ENCODE assay signal across 22 cellular contexts in the genomic region with DNA sequence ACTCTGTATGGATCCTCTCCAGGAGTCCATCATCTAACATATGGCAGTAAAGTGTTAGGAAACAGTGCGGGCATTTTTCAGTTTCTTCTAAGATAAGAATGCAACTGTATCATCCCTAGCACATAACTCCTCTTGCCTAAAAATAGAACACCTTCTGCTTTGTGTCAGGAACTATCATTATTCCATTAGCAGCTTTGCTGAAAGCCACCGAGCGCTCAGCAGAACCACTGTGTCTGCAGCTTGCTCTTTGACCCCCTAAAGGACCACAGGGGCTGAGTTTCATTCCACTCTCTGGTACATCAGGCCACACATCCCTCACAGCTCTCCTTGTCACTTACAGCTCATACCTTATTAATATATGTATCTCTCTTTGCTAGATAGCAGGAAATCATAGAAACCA.
DNase-seq lines count a peak whose midpoint lies in the region; ATAC-seq, FAIRE-seq and TF ChIP-seq lines count a peak whose summit lies in the region.
"Had no signal": no experiment of that assay in that cellular context is flagged by ENCODE, and none has a peak within 500 bp of the region (broad histone marks: within the 10 kb centered on the region; RNA-seq: fewer than 3 reads in every experiment).

No MANE protein-coding gene starts in this region.

- DNase-seq in heart left ventricle, result peak in 2 of 5 donors; percentile 22 to 23
- DNase-seq in left ventricle myocardium inferior, result no peak
- DNase-seq in astrocyte (ENCODE audit: low read depth), result no peak
- peak; percentile 64 for DNase-seq in mesenchymal stem cell
- DNase-seq in NCI-H2107 (lab: John Stamatoyannopoulos, UW), result no peak
- DNase-seq in SK-N-SH, result no peak
- DNase-seq in endodermal cell, result no peak
- DNase-seq: ACHN; BE2C; C1 segment of cervical spinal cord; CD4-positive, CD25-positive, alpha-beta regulatory T cell; CD8-positive, alpha-beta memory T cell; COR-L47; GDM1; H7; HFFc6 had no signal

- H3K79me1 ChIP-seq in mesenchymal stem cell (replicated peaks; ENCODE audit: low read length, poor library complexity, severe bottlenecking), result no peaks in the 10 kb centered on the region

- no peak for TF ChIP-seq RAD21 in SK-N-SH (IDR thresholded peaks at IDR 0.05; ENCODE audit: low read length)

- no peak overlapping the region for H3K23ac ChIP-seq in mesenchymal stem cell (ENCODE audit: low read length in 2 of 2)

- no peak overlapping the region for H3K9ac ChIP-seq in astrocyte (ENCODE audit: low read length)
- H3K9ac ChIP-seq in mesenchymal stem cell (ENCODE audit: low read length), result no peak overlapping the region
- no peak overlapping the region for H3K9ac ChIP-seq in SK-N-SH
- no peak overlapping the region for H3K9ac ChIP-seq in endodermal cell (ENCODE audit: extremely low read depth, low read length, poor library complexity, severe bottlenecking)

- no peak overlapping the region for H2BK12ac ChIP-seq in mesenchymal stem cell (ENCODE audit: low read length in 2 of 2)

- peaks cover 2% of the 10 kb centered on the region for H3K9me3 Mint-ChIP-seq in astrocyte (ENCODE audit: unreplicated experiment)
- H3K9me3 Mint-ChIP-seq in endodermal cell, result no peaks in the 10 kb centered on the region
- H3K9me3 Mint-ChIP-seq: GM23338 had no signal

- H3K14ac ChIP-seq in mesenchymal stem cell (ENCODE audit: low read length in 2 of 2), result no peak overlapping the region

- H2AFZ ChIP-seq in astrocyte (ENCODE audit: low read depth, low read length) (no peak overlapping the region), mesenchymal stem cell (ENCODE audit: low read depth, low read length) (no peak overlapping the region), SK-N-SH (ENCODE audit: low read depth) (no peak overlapping the region)
- H2AFZ ChIP-seq: GM23338 had no signal

- H3K27me3 ChIP-seq in heart left ventricle, result no peaks in the 10 kb centered on the region
- H3K27me3 ChIP-seq in left ventricle myocardium inferior (ENCODE audit: low read depth), result no peaks in the 10 kb centered on the region
- no peaks in the 10 kb centered on the region for H3K27me3 ChIP-seq in astrocyte (ENCODE audit: insufficient read depth, low read length)
- no peaks in the 10 kb centered on the region for H3K27me3 ChIP-seq in mesenchymal stem cell (ENCODE audit: control insufficient read depth in 1 of 2, insufficient read depth in 1 of 2, low read length in 2 of 2)
- no peaks in the 10 kb centered on the region for H3K27me3 ChIP-seq in SK-N-SH (ENCODE audit: insufficient read depth)
- H3K27me3 ChIP-seq in endodermal cell (ENCODE audit: control insufficient read depth, insufficient read depth, low read length, poor library complexity, severe bottlenecking), result no peaks in the 10 kb centered on the region
- H3K27me3 ChIP-seq: BE2C had no signal

- intact Hi-C loops in heart left ventricle (cut with DNase I), result no loop called here
- intact Hi-C loops in left ventricle myocardium inferior (cut with micrococcal nuclease), result no loop called here

- H3K4me3 ChIP-seq in heart left ventricle (no peak overlapping the region), left ventricle myocardium inferior (no peak overlapping the region), astrocyte (ENCODE audit: insufficient read depth, low read depth, low read length) (no peak overlapping the region), mesenchymal stem cell (ENCODE audit: insufficient read depth in 1 of 2, low read depth in 1 of 2, low read length in 2 of 2) (no peak overlapping the region), SK-N-SH (ENCODE audit: low read depth in 2 of 2, low read length in 1 of 2) (no peak overlapping the region), endodermal cell (ENCODE audit: low read length) (no peak overlapping the region)
- H3K4me3 ChIP-seq: GM23338 had no signal

- ATAC-seq in heart left ventricle, result peak in 3 of 4 donors; percentile 56 to 75 (median 65)
- ATAC-seq: GM23338, HCT116 had no signal

- H3K18ac ChIP-seq in mesenchymal stem cell (ENCODE audit: low read depth in 1 of 2, low read length in 2 of 2), result no peak overlapping the region

- H3K4me1 ChIP-seq in heart left ventricle (peaks cover 0 to 10% (median 0%) of the 10 kb centered on the region in 12 donors), left ventricle myocardium inferior (peaks cover 6% of the 10 kb centered on the region), astrocyte (ENCODE audit: insufficient read depth, low read length) (no peaks in the 10 kb centered on the region), mesenchymal stem cell (ENCODE audit: control insufficient read depth, insufficient read depth, low read depth, low read length) (no peaks in the 10 kb centered on the region), SK-N-SH (ENCODE audit: control insufficient read depth in 1 of 2, insufficient read depth in 2 of 2, low read depth in 1 of 2, low read length in 1 of 2) (no peaks in the 10 kb centered on the region), endodermal cell (ENCODE audit: control insufficient read depth, insufficient read depth, low read length) (no peaks in the 10 kb centered on the region)
- H3K4me1 ChIP-seq: BE2C had no signal

- no peak overlapping the region for H2AK5ac ChIP-seq in mesenchymal stem cell (ENCODE audit: low read length, severe bottlenecking)

- no peak overlapping the region for H3K4me3 Mint-ChIP-seq in astrocyte (ENCODE audit: unreplicated experiment)
- no peak overlapping the region for H3K4me3 Mint-ChIP-seq in endodermal cell
- H3K4me3 Mint-ChIP-seq: CD4-positive, CD25-positive, alpha-beta regulatory T cell; CD8-positive, alpha-beta memory T cell; GM23338; HFFc6 had no signal

- H3K79me2 ChIP-seq in astrocyte (ENCODE audit: insufficient read depth, low read length), result no peaks in the 10 kb centered on the region
- no peaks in the 10 kb centered on the region for H3K79me2 ChIP-seq in SK-N-SH (ENCODE audit: insufficient read depth)

- POLR2A ChIA-PET in SK-N-SH (lab: Yijun Ruan, JAX), result no interaction called here

- H3K36me3 Mint-ChIP-seq in astrocyte (ENCODE audit: low read depth, unreplicated experiment) (no peaks in the 10 kb centered on the region), endodermal cell (ENCODE audit: low read depth) (no peaks in the 10 kb centered on the region)
- H3K36me3 Mint-ChIP-seq: CD4-positive, CD25-positive, alpha-beta regulatory T cell; CD8-positive, alpha-beta memory T cell had no signal

- no peak overlapping the region for H2BK15ac ChIP-seq in mesenchymal stem cell (ENCODE audit: low read depth, poor library complexity, severe bottlenecking)

- H3K36me3 ChIP-seq in heart left ventricle, result no peaks in the 10 kb centered on the region
- no peaks in the 10 kb centered on the region for H3K36me3 ChIP-seq in left ventricle myocardium inferior
- no peaks in the 10 kb centered on the region for H3K36me3 ChIP-seq in astrocyte (ENCODE audit: insufficient read depth, low read length)
- H3K36me3 ChIP-seq in mesenchymal stem cell (ENCODE audit: control insufficient read depth in 1 of 2, insufficient read depth in 2 of 2, low read depth in 1 of 2, low read length in 2 of 2), result no peaks in the 10 kb centered on the region
- no peaks in the 10 kb centered on the region for H3K36me3 ChIP-seq in SK-N-SH (replicated peaks in 1 of 2; ENCODE audit: control insufficient read depth in 1 of 2, insufficient read depth in 2 of 2, low read length in 1 of 2)
- no peaks in the 10 kb centered on the region for H3K36me3 ChIP-seq in endodermal cell (ENCODE audit: control insufficient read depth, insufficient read depth, low read length)
- H3K36me3 ChIP-seq: BE2C had no signal

- H3K4me1 Mint-ChIP-seq in astrocyte (ENCODE audit: low read depth, unreplicated experiment) (peaks cover 3% of the 10 kb centered on the region), endodermal cell (no peaks in the 10 kb centered on the region)
- H3K4me1 Mint-ChIP-seq: CD4-positive, CD25-positive, alpha-beta regulatory T cell; CD8-positive, alpha-beta memory T cell; GM23338 had no signal

- H3K4me2 ChIP-seq in astrocyte (ENCODE audit: low read length), result no peak overlapping the region
- no peak overlapping the region for H3K4me2 ChIP-seq in mesenchymal stem cell (ENCODE audit: low read length, poor library complexity, severe bottlenecking)
- H3K4me2 ChIP-seq in SK-N-SH, result no peak overlapping the region
- H3K4me2 ChIP-seq: GM23338 had no signal

- H3K27ac Mint-ChIP-seq in astrocyte (ENCODE audit: unreplicated experiment) (peak overlapping the region; percentile 8), endodermal cell (no peak overlapping the region)
- H3K27ac Mint-ChIP-seq: CD4-positive, CD25-positive, alpha-beta regulatory T cell; CD8-positive, alpha-beta memory T cell; GM23338; HFFc6 had no signal

- FAIRE-seq in astrocyte (lab: Jason Lieb, UNC), result no peak
- FAIRE-seq: A204.1, GM12892, GM18507 had no signal

- no peak overlapping the region for H2BK120ac ChIP-seq in mesenchymal stem cell (ENCODE audit: low read depth, low read length)

- WGBS in heart left ventricle, 4 donors, result 20 to 30% (median 24%) methylated on average over 3 of the region's 3 CpGs
- WGBS in mesenchymal stem cell, result 16% methylated on average over 3 of the region's 3 CpGs
- WGBS in SK-N-SH (ENCODE audit: low lambda C conversion rate), result 5% methylated on average over 3 of the region's 3 CpGs
- 96 to 98% methylated on average over 3 of the region's 3 CpGs for WGBS in endodermal cell (ENCODE audit: insufficient coverage in 1 of 2, insufficient read length in 1 of 2), 2 experiments

- peak overlapping the region in 3 of 12 donors; percentile 15 to 19 (median 16) for H3K27ac ChIP-seq in heart left ventricle
- no peak overlapping the region for H3K27ac ChIP-seq in left ventricle myocardium inferior (replicated peaks)
- no peak overlapping the region for H3K27ac ChIP-seq in astrocyte (ENCODE audit: low read depth, low read length)
- H3K27ac ChIP-seq in mesenchymal stem cell (ENCODE audit: low read length, poor library complexity, severe bottlenecking), result no peak overlapping the region
- no peak overlapping the region for H3K27ac ChIP-seq in SK-N-SH (ENCODE audit: low read depth in 2 of 2, low read length in 1 of 2)
- no peak overlapping the region for H3K27ac ChIP-seq in endodermal cell (ENCODE audit: low read depth, low read length)
- H3K27ac ChIP-seq: HL-60 had no signal

- H3K9me3 ChIP-seq in heart left ventricle (peaks cover 0 to 4% (median 0%) of the 10 kb centered on the region in 12 donors), left ventricle myocardium inferior (replicated peaks) (peaks cover 5% of the 10 kb centered on the region), astrocyte (ENCODE audit: insufficient read depth, low read depth, low read length) (no peaks in the 10 kb centered on the region), mesenchymal stem cell (ENCODE audit: control insufficient read depth, low read length) (no peaks in the 10 kb centered on the region), SK-N-SH (no peaks in the 10 kb centered on the region), endodermal cell (ENCODE audit: control insufficient read depth, low read length) (no peaks in the 10 kb centered on the region)
- H3K9me3 ChIP-seq: BE2C had no signal

- no peak overlapping the region for H4K8ac ChIP-seq in mesenchymal stem cell (ENCODE audit: low read length)

- H4K20me1 ChIP-seq in astrocyte (ENCODE audit: insufficient read depth, low read length) (no peaks in the 10 kb centered on the region), SK-N-SH (ENCODE audit: insufficient read depth) (no peaks in the 10 kb centered on the region)

- 0 out of 2 replicates have a peak, but pooled peaks cover 3% of the 10 kb centered on the region for H3K9me2 ChIP-seq in SK-N-SH

- no peak overlapping the region for H2BK5ac ChIP-seq in mesenchymal stem cell (ENCODE audit: low read depth, low read length, poor library complexity, severe bottlenecking)

- no peak overlapping the region for H3K4ac ChIP-seq in mesenchymal stem cell (ENCODE audit: low read depth in 1 of 2, low read length in 2 of 2)

- TF ChIP-seq POLR2A in heart left ventricle (IDR thresholded peaks at IDR 0.05), result no peak

- CTCF ChIA-PET in SK-N-SH (lab: Yijun Ruan, JAX), result no interaction called here

- no peak for TF ChIP-seq EP300 in SK-N-SH (IDR thresholded peaks at IDR 0.05; ENCODE audit: borderline replicate concordance in 1 of 2, low read depth in 1 of 2, low read length in 1 of 2)

- H4K91ac ChIP-seq in mesenchymal stem cell (ENCODE audit: low read length), result no peak overlapping the region

- no peaks in the 10 kb centered on the region for H3F3A ChIP-seq in SK-N-SH (replicated peaks; ENCODE audit: insufficient read depth)

- no peaks in the 10 kb centered on the region for H3K27me3 Mint-ChIP-seq in astrocyte (ENCODE audit: low read depth, unreplicated experiment)
- no peaks in the 10 kb centered on the region for H3K27me3 Mint-ChIP-seq in endodermal cell (ENCODE audit: insufficient read depth)
- H3K27me3 Mint-ChIP-seq: CD4-positive, CD25-positive, alpha-beta regulatory T cell had no signal

- TF ChIP-seq CTCF in heart left ventricle (IDR thresholded peaks at IDR 0.05) (no peak), left ventricle myocardium inferior (IDR thresholded peaks at IDR 0.05; ENCODE audit: borderline replicate concordance) (no peak), astrocyte (IDR thresholded peaks at IDR 0.05; ENCODE audit: insufficient read depth, low read depth, low read length) (no peak), SK-N-SH (IDR thresholded peaks at IDR 0.05) (no peak), endodermal cell (conservative IDR thresholded peaks at IDR 0.05) (no peak)
